In genomic region chr10:22712959-22713852, GRCh38 we compare ENCODE assay signal across 1 cellular context.
TF ChIP-seq lines count a peak whose summit lies in the region.

No MANE protein-coding gene starts in this region.

TF ChIP-seq in HEK293, 187 proteins besides CTCF, POLR2A, EP300 and RAD21 (continued from another document and continues in another):
- TF ChIP-seq ZNF692 (tag by site-specific recombination; IDR thresholded peaks at IDR 0.05) = no peak
- no peak for TF ChIP-seq HOXA7 (CRISPR knock-in tag; IDR thresholded peaks at IDR 0.05; ENCODE audit: borderline replicate concordance)
- no peak for TF ChIP-seq REST (tag by site-specific recombination; IDR thresholded peaks at IDR 0.05)
- TF ChIP-seq ZNF202 (tag by site-specific recombination; IDR thresholded peaks at IDR 0.05; ENCODE audit: borderline replicate concordance) = no peak
- no peak for TF ChIP-seq ZNF426 (tag by site-specific recombination; IDR thresholded peaks at IDR 0.05)
- TF ChIP-seq ZNF510 (tag by site-specific recombination; IDR thresholded peaks at IDR 0.05; ENCODE audit: insufficient replicate concordance) = no peak
- TF ChIP-seq ZBTB8A (tag by site-specific recombination; IDR thresholded peaks at IDR 0.05) = peak; percentile 88
- no peak for TF ChIP-seq ZNF133 (tag by site-specific recombination; IDR thresholded peaks at IDR 0.05)
- TF ChIP-seq MEIS1 (CRISPR knock-in tag; IDR thresholded peaks at IDR 0.05; ENCODE audit: borderline replicate concordance) = no peak
- TF ChIP-seq BCL6B (tag by site-specific recombination; IDR thresholded peaks at IDR 0.05) = no peak
- no peak for TF ChIP-seq ZNF112 (tag by site-specific recombination; IDR thresholded peaks at IDR 0.05)
- peak; percentile 8; the same call in 1 of the 2 replicates for TF ChIP-seq ZSCAN4 (tag by site-specific recombination; IDR thresholded peaks at IDR 0.05)
- no peak for TF ChIP-seq ZNF23 (tag by site-specific recombination; IDR thresholded peaks at IDR 0.05; ENCODE audit: borderline replicate concordance)
- TF ChIP-seq ZNF449 (tag by site-specific recombination; IDR thresholded peaks at IDR 0.05) = peak; percentile 46; the same call in 1 of the 2 replicates
- no peak for TF ChIP-seq ZSCAN5A (tag by site-specific recombination; IDR thresholded peaks at IDR 0.05)
- TF ChIP-seq ZNF10 (tag by site-specific recombination; IDR thresholded peaks at IDR 0.05) = no peak
- no peak for TF ChIP-seq EGR2 (tag by site-specific recombination; IDR thresholded peaks at IDR 0.05; ENCODE audit: low read depth)
- TF ChIP-seq ZNF24 (tag by site-specific recombination; IDR thresholded peaks at IDR 0.05) = no peak
- TF ChIP-seq ZNF791 (tag by site-specific recombination; IDR thresholded peaks at IDR 0.05) = no peak
- no peak for TF ChIP-seq ZNF624 (tag by site-specific recombination; IDR thresholded peaks at IDR 0.05)
- no peak; the same call in 1 of the 2 replicates for TF ChIP-seq MZF1 (tag by site-specific recombination; IDR thresholded peaks at IDR 0.05; ENCODE audit: borderline replicate concordance)
- TF ChIP-seq ZBTB26 (tag by site-specific recombination; optimal IDR thresholded peaks at IDR 0.05) = no peak
- no peak for TF ChIP-seq SP3 (tag by site-specific recombination; IDR thresholded peaks at IDR 0.05)
- TF ChIP-seq ZNF645 (tag by site-specific recombination; IDR thresholded peaks at IDR 0.05) = no peak
- no peak for TF ChIP-seq ZNF121 (tag by site-specific recombination; IDR thresholded peaks at IDR 0.05)
- TF ChIP-seq ZNF600 (tag by site-specific recombination; IDR thresholded peaks at IDR 0.05) = peak; percentile 21; the same call in 1 of the 2 replicates
- no peak for TF ChIP-seq ZSCAN16 (tag by site-specific recombination; IDR thresholded peaks at IDR 0.05)
- TF ChIP-seq PRDM10 (tag by site-specific recombination; IDR thresholded peaks at IDR 0.05) = no peak
- TF ChIP-seq KLF8 (tag by site-specific recombination; IDR thresholded peaks at IDR 0.05) = 0 out of 2 replicates have a peak, but pooled peaks have one; percentile 40
- TF ChIP-seq ZSCAN18 (tag by site-specific recombination; IDR thresholded peaks at IDR 0.05) = no peak
- no peak for TF ChIP-seq ZNF529 (tag by site-specific recombination; IDR thresholded peaks at IDR 0.05; ENCODE audit: insufficient replicate concordance)
- no peak for TF ChIP-seq SALL2 (tag by site-specific recombination; IDR thresholded peaks at IDR 0.05; ENCODE audit: borderline replicate concordance)
- TF ChIP-seq ZNF549 (tag by site-specific recombination; IDR thresholded peaks at IDR 0.05) = no peak
- no peak for TF ChIP-seq ZNF26 (tag by site-specific recombination; IDR thresholded peaks at IDR 0.05)
- TF ChIP-seq FEZF1 (tag by site-specific recombination; IDR thresholded peaks at IDR 0.05) = peak; percentile 74
- no peak for TF ChIP-seq ZNF521 (tag by site-specific recombination; IDR thresholded peaks at IDR 0.05)
- no peak for TF ChIP-seq SCRT1 (tag by site-specific recombination; IDR thresholded peaks at IDR 0.05; ENCODE audit: borderline replicate concordance)
- no peak for TF ChIP-seq KLF17 (tag by site-specific recombination; IDR thresholded peaks at IDR 0.05)
